ENCODE assay signal across 7 cellular contexts in genomic region chr11:59556883-59557205, GRCh38. TPM values are rescaled to one million over a fixed set of nuclear protein-coding genes. Genes with fewer than 3 reads are reported as not detected.
DNase-seq lines count a peak whose midpoint lies in the region; ATAC-seq and TF ChIP-seq lines count a peak whose summit lies in the region.

No MANE protein-coding gene starts in this region.

- H3K36me3 Mint-ChIP-seq in T-helper 2 cell treated with Interferon-gamma antibody and Interleukin-4, amounts not matched to agents 5 μg/mL and 100 μg/mL, for 36 hours (ENCODE audit: low read depth) = no peaks in the 10 kb centered on the region
- no peaks in the 10 kb centered on the region for H3K36me3 Mint-ChIP-seq in glutamatergic neuron (ENCODE audit: unreplicated experiment)

- peaks cover 39% of the 10 kb centered on the region for H3K4me1 Mint-ChIP-seq in T-helper 2 cell treated with Interferon-gamma antibody and Interleukin-4, amounts not matched to agents 5 μg/mL and 100 μg/mL, for 36 hours (ENCODE audit: low read depth)
- H3K4me1 Mint-ChIP-seq in glutamatergic neuron (ENCODE audit: low read depth, unreplicated experiment) = peaks cover 5% of the 10 kb centered on the region

- ATAC-seq in HG03342 (IDR thresholded peaks at IDR 0.05; ENCODE audit: unreplicated experiment) = peak; percentile 4
- ATAC-seq in thoracic aorta (ENCODE audit: insufficient number of reproducible peaks, low FRiP score, low read depth) = no peak

- H3K36me3 ChIP-seq in thoracic aorta = no peaks in the 10 kb centered on the region

- peak overlapping the region; percentile 89 for H3K4me3 Mint-ChIP-seq in T-helper 2 cell treated with Interferon-gamma antibody and Interleukin-4, amounts not matched to agents 5 μg/mL and 100 μg/mL, for 36 hours
- peak overlapping the region; percentile 77 for H3K4me3 Mint-ChIP-seq in glutamatergic neuron (ENCODE audit: unreplicated experiment)

- H3K4me1 ChIP-seq in thoracic aorta (ENCODE audit: control insufficient read depth in 1 of 2, low read depth in 2 of 2) = peaks cover 3 to 6% of the 10 kb centered on the region in 2 donors

- peak overlapping the region; percentile 5 to 57 for H3K27ac ChIP-seq in thoracic aorta

- no peaks in the 10 kb centered on the region for H3K27me3 ChIP-seq in thoracic aorta (replicated peaks; ENCODE audit: insufficient read depth)

- H3K27me3 Mint-ChIP-seq in T-helper 2 cell treated with Interferon-gamma antibody and Interleukin-4, amounts not matched to agents 5 μg/mL and 100 μg/mL, for 36 hours (ENCODE audit: low read depth) = peaks cover 27% of the 10 kb centered on the region
- H3K27me3 Mint-ChIP-seq in glutamatergic neuron (ENCODE audit: unreplicated experiment) = peaks cover 33% of the 10 kb centered on the region

- H3K4me3 ChIP-seq in GM12865 (ENCODE audit: low read depth, low read length) = peak overlapping the region; percentile 64
- H3K4me3 ChIP-seq in thoracic aorta = peak overlapping the region; percentile 64

- H3K9me3 Mint-ChIP-seq in T-helper 2 cell treated with Interferon-gamma antibody and Interleukin-4, amounts not matched to agents 5 μg/mL and 100 μg/mL, for 36 hours = no peaks in the 10 kb centered on the region
- H3K9me3 Mint-ChIP-seq in glutamatergic neuron (ENCODE audit: unreplicated experiment) = peaks cover 40% of the 10 kb centered on the region

- no peaks in the 10 kb centered on the region for H3K9me3 ChIP-seq in thoracic aorta

- TF ChIP-seq CTCF in GM12865 (IDR thresholded peaks at IDR 0.05; ENCODE audit: insufficient read depth, low read depth, low read length, missing control alignments) = no peak
- no peak for TF ChIP-seq CTCF in glutamatergic neuron (IDR thresholded peaks at IDR 0.05; ENCODE audit: partially characterized antibody, unreplicated experiment)
- TF ChIP-seq CTCF in thoracic aorta (IDR thresholded peaks at IDR 0.05) = no peak

- peak overlapping the region; percentile 86 for H3K27ac Mint-ChIP-seq in T-helper 2 cell treated with Interferon-gamma antibody and Interleukin-4, amounts not matched to agents 5 μg/mL and 100 μg/mL, for 36 hours
- peak overlapping the region; percentile 78 for H3K27ac Mint-ChIP-seq in glutamatergic neuron (ENCODE audit: unreplicated experiment)

- peak; percentile 69 for DNase-seq in GM12865 (ENCODE audit: low read depth)
- DNase-seq in T-helper 2 cell treated with Interferon-gamma antibody and Interleukin-4, amounts not matched to agents 5 μg/mL and 100 μg/mL, for 36 hours (ENCODE audit: low spot score) = no peak
- no peak for DNase-seq in glutamatergic neuron
- DNase-seq in thoracic aorta (ENCODE audit: low spot score) = no peak
- DNase-seq in NCI-H1048 (lab: John Stamatoyannopoulos, UW) = no peak
- DNase-seq in AML-193 (lab: John Stamatoyannopoulos, UW) = no peak

RNA-seq across cellular contexts. Expression of gene OR4D9, which starts 45.5 kb away (rescaled TPM):
- total RNA-seq in glutamatergic neuron (ENCODE audit: unreplicated experiment) (not detected), thoracic aorta (not detected)

RNA-seq across cellular contexts. Expression of gene OR4D11, which starts 53.5 kb away (rescaled TPM):
- total RNA-seq in glutamatergic neuron (ENCODE audit: unreplicated experiment) (not detected), thoracic aorta (not detected)

RNA-seq across cellular contexts. Expression of gene OSBP, which starts 58.7 kb away (rescaled TPM):
- 36.0 TPM for total RNA-seq in glutamatergic neuron (ENCODE audit: unreplicated experiment)
- 10 to 100 TPM; 38.4 to 41.8 TPM for total RNA-seq in thoracic aorta
